11 cellular contexts compared by ENCODE assay signal in genomic region chr13:109646423-109646822, GRCh38.
DNase-seq lines count a peak whose midpoint lies in the region; ATAC-seq and TF ChIP-seq lines count a peak whose summit lies in the region.
"Had no signal": no experiment of that assay in that cellular context is flagged by ENCODE, and none has a peak within 500 bp of the region (broad histone marks: within the 10 kb centered on the region; RNA-seq: fewer than 3 reads in every experiment).

No MANE protein-coding gene starts in this region.

- no peaks in the 10 kb centered on the region for H3F3A ChIP-seq in PC-3 (ENCODE audit: low read length, unreplicated experiment)

- H4K20me1 ChIP-seq in DND-41 (ENCODE audit: insufficient read depth, low read length) (peaks cover 13% of the 10 kb centered on the region; the same call in 1 of the 2 replicates), PC-3 (ENCODE audit: low read length) (no peaks in the 10 kb centered on the region)

- ATAC-seq in DND-41 (ENCODE audit: insufficient read depth, low read depth): peak; percentile 66; the same call in 2 of the 3 replicates
- ATAC-seq in GM21360 (IDR thresholded peaks at IDR 0.05; ENCODE audit: unreplicated experiment): peak; percentile 95
- peak; percentile 83 for ATAC-seq in HG02938 (IDR thresholded peaks at IDR 0.05; ENCODE audit: unreplicated experiment)
- no peak for ATAC-seq in PC-3
- no peak for ATAC-seq in left lung

- H3K4me3 ChIP-seq in DND-41 (ENCODE audit: low read depth in 1 of 2, low read length in 2 of 2) (no peak overlapping the region), PC-3 (ENCODE audit: low read length) (no peak overlapping the region), left lung (no peak overlapping the region), ascending aorta (no peak overlapping the region)
- H3K4me3 ChIP-seq: esophagus squamous epithelium had no signal

- H3K4me1 ChIP-seq in DND-41 (ENCODE audit: insufficient read depth, low read length) (peaks cover 12% of the 10 kb centered on the region), PC-3 (ENCODE audit: insufficient read depth, low read length) (peaks cover 27% of the 10 kb centered on the region), left lung (peaks cover 0 to 20% of the 10 kb centered on the region in 2 donors), ascending aorta (no peaks in the 10 kb centered on the region)

- BruUV-seq in PC-3 (replicated peaks; lab: Mats Ljungman, UMichigan): no TSS peak

- CTCF ChIA-PET in PC-3 (lab: Charles Lee): no interaction called here

- H2AFZ ChIP-seq in DND-41 (ENCODE audit: low read depth, low read length): no peak overlapping the region
- no peak overlapping the region for H2AFZ ChIP-seq in PC-3 (ENCODE audit: low read length)

- TF ChIP-seq CTCF in DND-41 (IDR thresholded peaks at IDR 0.05; ENCODE audit: borderline replicate concordance, extremely low read depth, low read length, poor library complexity, severe bottlenecking): no peak
- TF ChIP-seq CTCF in PC-3 (conservative IDR thresholded peaks at IDR 0.05; ENCODE audit: low read depth, low read length): no peak
- no peak for TF ChIP-seq CTCF in left lung (IDR thresholded peaks at IDR 0.05)
- no peak for TF ChIP-seq CTCF in ascending aorta (IDR thresholded peaks at IDR 0.05)

- H3K9me3 ChIP-seq in DND-41 (ENCODE audit: insufficient read depth, low read length, severe bottlenecking): peaks cover 10% of the 10 kb centered on the region
- H3K9me3 ChIP-seq in PC-3 (ENCODE audit: low read length): no peaks in the 10 kb centered on the region
- peaks cover 0 to 5% of the 10 kb centered on the region in 2 donors for H3K9me3 ChIP-seq in left lung
- peaks cover 0 to under 1% of the 10 kb centered on the region in 2 donors for H3K9me3 ChIP-seq in ascending aorta

- peaks cover 26% of the 10 kb centered on the region for H3K36me3 ChIP-seq in DND-41 (ENCODE audit: insufficient read depth, low read length)
- no peaks in the 10 kb centered on the region for H3K36me3 ChIP-seq in PC-3 (ENCODE audit: low read depth, low read length)
- no peaks in the 10 kb centered on the region for H3K36me3 ChIP-seq in left lung
- H3K36me3 ChIP-seq in ascending aorta: no peaks in the 10 kb centered on the region
- H3K36me3 ChIP-seq: esophagus squamous epithelium had no signal

- H3K4me2 ChIP-seq in DND-41 (ENCODE audit: insufficient read depth, low read length): no peak overlapping the region
- H3K4me2 ChIP-seq in PC-3 (ENCODE audit: low read length): peak overlapping the region; percentile 51; the same call in 1 of the 2 replicates

- H3K27me3 ChIP-seq in DND-41 (ENCODE audit: insufficient read depth, low read length, poor library complexity) (no peaks in the 10 kb centered on the region), PC-3 (ENCODE audit: low read length) (no peaks in the 10 kb centered on the region), left lung (no peaks in the 10 kb centered on the region), ascending aorta (no peaks in the 10 kb centered on the region)

- H3K9ac ChIP-seq in DND-41 (ENCODE audit: low read depth, low read length): no peak overlapping the region
- peak overlapping the region; percentile 37 for H3K9ac ChIP-seq in PC-3 (ENCODE audit: low read length)

- 0 out of 2 replicates have a peak overlapping the region, but pooled peaks have one; percentile 51 for H3K27ac ChIP-seq in DND-41 (ENCODE audit: low read length)
- H3K27ac ChIP-seq in PC-3 (ENCODE audit: low read length): peak overlapping the region; percentile 56
- H3K27ac ChIP-seq in left lung: no peak overlapping the region
- H3K27ac ChIP-seq in ascending aorta: no peak overlapping the region
- H3K27ac ChIP-seq: esophagus squamous epithelium had no signal

- no peak for DNase-seq in DND-41
- DNase-seq in PC-3: no peak
- DNase-seq in left lung: no peak
- no peak for DNase-seq in NCI-H2171 treated with DMSO at 0.1 percent for 48 hours (lab: John Stamatoyannopoulos, UW)
- no peak for DNase-seq in DMS114 treated with DMSO at 0.1 percent for 48 hours (lab: John Stamatoyannopoulos, UW; ENCODE audit: unreplicated experiment)
- DNase-seq in ascending aorta (ENCODE audit: low spot score in 2 of 2): no peak
- DNase-seq: DMS53, esophagus squamous epithelium, NCI-H1092 treated with DMSO at 0.1 percent for 48 hours had no signal

- POLR2A ChIA-PET in PC-3 (lab: Charles Lee; ENCODE audit: unreplicated experiment): interaction anchor here (0.7 kb wide), 1 partner anchor 98 kb away, joined by 7 read pairs; no protein-coding TSS in a partner anchor

- H3K79me2 ChIP-seq in DND-41 (ENCODE audit: insufficient read depth, low read length) (peaks cover 72% of the 10 kb centered on the region), PC-3 (ENCODE audit: low read length) (no peaks in the 10 kb centered on the region)

- no peaks in the 10 kb centered on the region for H3K9me2 ChIP-seq in PC-3 (replicated peaks; ENCODE audit: low read length)

- intact Hi-C loops in PC-3 (cut with micrococcal nuclease) (no loop called here), left lung (cut with DNase I) (no loop called here), ascending aorta (cut with DNase I) (no loop called here)

Comparison
In these comparisons a context has a peak if more than half of its experiments do, and no peak if none do; other contexts are left out.
1. ATAC-seq: peak in DND-41 (single experiment), GM21360 (single experiment) and HG02938 (single experiment); none in PC-3 (single experiment) and left lung (single experiment).
2. H3K27ac ChIP-seq: peak in DND-41 (single experiment) and PC-3 (single experiment); none in left lung (0 of 2) and ascending aorta (0 of 2).